In genomic region chr9:99103909-99104458, GRCh38 we compare ENCODE assay signal across 8 cellular contexts. TPM values are rescaled to one million over a fixed set of nuclear protein-coding genes. Genes with fewer than 3 reads are reported as not detected.
DNase-seq lines count a peak whose midpoint lies in the region; ATAC-seq and TF ChIP-seq lines count a peak whose summit lies in the region.

No MANE protein-coding gene starts in this region.

- no peak for TF ChIP-seq CTCF in astrocyte of the cerebellum (IDR thresholded peaks at IDR 0.05; ENCODE audit: low read depth, low read length, missing control alignments)

- H3K27me3 Mint-ChIP-seq in activated naive CD4-positive, alpha-beta T cell treated with anti-CD3 and anti-CD28 coated beads for 36 hours (ENCODE audit: low read depth), result no peaks in the 10 kb centered on the region
- no peaks in the 10 kb centered on the region for H3K27me3 Mint-ChIP-seq in stimulated activated memory B cell treated with anti-CD40 and anti-IgM and Interleukin-4, amounts not matched to agents 10 μg/mL and 1 μg/mL and 100 μg/mL, for 72 hours

- ATAC-seq in stimulated activated memory B cell treated with anti-CD40 and anti-IgM and Interleukin-4, amounts not matched to agents 10 μg/mL and 1 μg/mL and 100 μg/mL, for 72 hours, result no peak

- H3K4me3 ChIP-seq in astrocyte of the cerebellum (ENCODE audit: low read depth, low read length) (peak overlapping the region; percentile 64), iPS-20b (ENCODE audit: low read length) (peak overlapping the region; percentile 84)

- H3K9me3 ChIP-seq in iPS-20b (ENCODE audit: insufficient read depth, low read depth, low read length), result no peaks in the 10 kb centered on the region

- DNase-seq in activated naive CD4-positive, alpha-beta T cell treated with anti-CD3 and anti-CD28 coated beads for 36 hours, result peak; percentile 51
- no peak for DNase-seq in activated naive CD4-positive, alpha-beta T cell treated with anti-CD3 and anti-CD28 coated beads, Interleukin-2, amount 50 U/mL, for 16 hours
- DNase-seq in astrocyte of the cerebellum (ENCODE audit: low read depth) (no peak), HuH-7.5 (ENCODE audit: low spot score) (no peak), foreskin melanocyte (no peak), NCI-H146 (lab: John Stamatoyannopoulos, UW) (no peak)

- H3K27me3 ChIP-seq in iPS-20b (ENCODE audit: insufficient read depth, low read length), result peaks cover 19% of the 10 kb centered on the region

- in situ Hi-C loops in astrocyte of the cerebellum (cut with HindIII; ENCODE audit: low sequenced_read_pairs), result no loop called here

- no peaks in the 10 kb centered on the region for H3K36me3 Mint-ChIP-seq in activated naive CD4-positive, alpha-beta T cell treated with anti-CD3 and anti-CD28 coated beads for 36 hours (ENCODE audit: low read depth)
- no peaks in the 10 kb centered on the region for H3K36me3 Mint-ChIP-seq in stimulated activated memory B cell treated with anti-CD40 and anti-IgM and Interleukin-4, amounts not matched to agents 10 μg/mL and 1 μg/mL and 100 μg/mL, for 72 hours

- peaks cover 12% of the 10 kb centered on the region for H3K4me1 ChIP-seq in iPS-20b (ENCODE audit: insufficient read depth, low read length)

- H3K27ac ChIP-seq in iPS-20b (ENCODE audit: low read length), result no peak overlapping the region

- H3K9ac ChIP-seq in iPS-20b (ENCODE audit: low read depth, low read length), result peak overlapping the region; percentile 69; the same call in 1 of the 2 replicates

- peaks cover 2% of the 10 kb centered on the region for H3K9me3 Mint-ChIP-seq in activated naive CD4-positive, alpha-beta T cell treated with anti-CD3 and anti-CD28 coated beads for 36 hours
- H3K9me3 Mint-ChIP-seq in stimulated activated memory B cell treated with anti-CD40 and anti-IgM and Interleukin-4, amounts not matched to agents 10 μg/mL and 1 μg/mL and 100 μg/mL, for 72 hours, result peaks cover 2% of the 10 kb centered on the region

- peak overlapping the region; percentile 80 for H3K27ac Mint-ChIP-seq in activated naive CD4-positive, alpha-beta T cell treated with anti-CD3 and anti-CD28 coated beads for 36 hours
- H3K27ac Mint-ChIP-seq in stimulated activated memory B cell treated with anti-CD40 and anti-IgM and Interleukin-4, amounts not matched to agents 10 μg/mL and 1 μg/mL and 100 μg/mL, for 72 hours, result peak overlapping the region; percentile 81

- CTCF ChIA-PET in activated naive CD4-positive, alpha-beta T cell treated with anti-CD3 and anti-CD28 coated beads for 36 hours (lab: Charles Lee), result interaction anchor here (1.0 to 4.0 kb wide), 15 partner anchors 9 to 106 kb away, joined by 3 to 29 read pairs (median 5); no protein-coding TSS in a partner anchor

- H3K4me1 Mint-ChIP-seq in activated naive CD4-positive, alpha-beta T cell treated with anti-CD3 and anti-CD28 coated beads for 36 hours (ENCODE audit: low read depth), result peaks cover 39% of the 10 kb centered on the region
- peaks cover 48% of the 10 kb centered on the region for H3K4me1 Mint-ChIP-seq in stimulated activated memory B cell treated with anti-CD40 and anti-IgM and Interleukin-4, amounts not matched to agents 10 μg/mL and 1 μg/mL and 100 μg/mL, for 72 hours

- no peaks in the 10 kb centered on the region for H3K36me3 ChIP-seq in iPS-20b (ENCODE audit: insufficient read depth, low read depth, low read length)

- intact Hi-C loops in activated naive CD4-positive, alpha-beta T cell treated with anti-CD3 and anti-CD28 coated beads for 36 hours (cut with micrococcal nuclease), result loop anchor here (1.0 to 10.0 kb wide), 6 partner anchors 9 to 999 kb away; no protein-coding TSS in a partner anchor

- peak overlapping the region; percentile 89 for H3K4me3 Mint-ChIP-seq in activated naive CD4-positive, alpha-beta T cell treated with anti-CD3 and anti-CD28 coated beads for 36 hours
- peak overlapping the region; percentile 89 for H3K4me3 Mint-ChIP-seq in stimulated activated memory B cell treated with anti-CD40 and anti-IgM and Interleukin-4, amounts not matched to agents 10 μg/mL and 1 μg/mL and 100 μg/mL, for 72 hours

RNA-seq across cellular contexts. Expression of gene TGFBR1, which starts 0.9 kb away (rescaled TPM):
- total RNA-seq in activated naive CD4-positive, alpha-beta T cell treated with anti-CD3 and anti-CD28 coated beads for 36 hours, result 10 to 100 TPM; 13.7 to 16.9 TPM
